In the genomic region with DNA sequence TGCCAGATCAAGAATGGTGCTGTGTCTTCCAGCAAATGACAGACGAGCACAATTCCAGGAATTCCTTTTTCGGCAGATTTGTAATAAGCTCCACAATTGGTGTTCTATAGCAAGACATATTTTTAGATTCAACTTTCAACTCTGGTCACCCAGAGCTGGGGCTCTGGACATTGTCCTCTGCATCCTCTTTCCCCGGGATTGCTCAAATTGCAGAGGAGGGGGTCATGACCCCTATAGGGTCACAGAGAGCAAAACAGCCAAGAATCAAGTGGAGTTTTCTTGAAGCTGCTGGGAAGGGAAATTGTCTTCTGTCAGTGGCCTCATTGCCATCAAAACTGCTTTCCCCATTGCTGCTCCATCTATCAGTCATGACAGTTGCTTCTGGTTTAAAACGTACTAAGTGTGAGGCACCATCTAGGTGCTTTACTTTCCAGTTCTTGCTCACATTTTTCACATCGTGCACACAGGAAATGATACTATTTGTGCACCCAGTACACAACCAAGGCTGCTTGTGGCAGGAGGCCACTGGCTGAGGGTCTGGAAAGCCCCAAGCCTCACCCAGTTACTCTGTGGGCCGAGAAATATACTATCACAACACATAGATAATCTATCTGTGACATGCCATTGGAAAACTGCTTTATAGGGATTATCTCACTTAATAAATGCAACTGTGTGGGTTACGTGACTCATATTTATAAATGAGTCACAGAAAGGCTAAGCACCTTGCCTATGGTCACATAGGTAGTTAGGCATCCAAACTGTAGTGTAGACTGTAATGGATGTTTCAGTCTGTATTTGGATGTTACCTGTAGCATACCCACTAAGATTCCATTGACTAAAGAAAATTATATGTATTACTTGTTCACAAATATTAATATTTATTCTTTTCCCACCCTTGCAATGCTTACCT, we compare ENCODE assay signal across 13 cellular contexts.
DNase-seq lines count a peak whose midpoint lies in the region; ATAC-seq and TF ChIP-seq lines count a peak whose summit lies in the region.
"Had no signal": no experiment of that assay in that cellular context is flagged by ENCODE, and none has a peak within 500 bp of the region (broad histone marks: within the 10 kb centered on the region; RNA-seq: fewer than 3 reads in every experiment).

No MANE protein-coding gene starts in this region.

- H3K4me1 ChIP-seq in tibial artery (no peaks in the 10 kb centered on the region), colonic mucosa (no peaks in the 10 kb centered on the region), psoas muscle (no peaks in the 10 kb centered on the region)
- H3K4me1 ChIP-seq: left ventricle myocardium inferior had no signal

- H3K36me3 ChIP-seq in tibial artery (no peaks in the 10 kb centered on the region), colonic mucosa (no peaks in the 10 kb centered on the region), psoas muscle (ENCODE audit: insufficient read depth in 1 of 2, low read depth in 1 of 2) (no peaks in the 10 kb centered on the region)
- H3K36me3 ChIP-seq: left ventricle myocardium inferior had no signal

- H3K27me3 ChIP-seq in tibial artery, result peaks cover 0 to 9% of the 10 kb centered on the region in 2 donors
- H3K27me3 ChIP-seq in colonic mucosa, result no peaks in the 10 kb centered on the region
- H3K27me3 ChIP-seq in psoas muscle (ENCODE audit: insufficient read depth in 3 of 3, low read length in 2 of 3), result peaks cover 0 to 17% (median 0%) of the 10 kb centered on the region in 3 donors

- TF ChIP-seq CTCF in GM10266 (IDR thresholded peaks at IDR 0.05; ENCODE audit: control insufficient read depth, insufficient read depth, low read depth, missing control alignments) (no peak), tibial artery (IDR thresholded peaks at IDR 0.05) (no peak), colonic mucosa (IDR thresholded peaks at IDR 0.05) (no peak), psoas muscle (IDR thresholded peaks at IDR 0.05) (no peak)

- no peak overlapping the region for H3K9ac ChIP-seq in colonic mucosa (ENCODE audit: low read depth in 2 of 2, low read length in 2 of 2)

- peaks cover 6% of the 10 kb centered on the region for H3K4me1 Mint-ChIP-seq in T-helper 2 cell treated with Interferon-gamma antibody and Interleukin-4, amounts not matched to agents 5 μg/mL and 100 μg/mL, for 36 hours (ENCODE audit: low read depth)
- H3K4me1 Mint-ChIP-seq: activated naive CD8-positive, alpha-beta T cell treated with anti-CD3 and anti-CD28 coated beads, Interleukin-2, amount 10 ng/mL, durations not matched to agents 7 days and 5 days had no signal

- WGBS in psoas muscle, 3 donors, result 32 to 34% (median 33%) methylated on average over 7 of the region's 7 CpGs

- H3K4me3 ChIP-seq in tibial artery (no peak overlapping the region), colonic mucosa (no peak overlapping the region), psoas muscle (no peak overlapping the region)
- H3K4me3 ChIP-seq: K562, left ventricle myocardium inferior had no signal

- peaks cover 2% of the 10 kb centered on the region for H3K36me3 Mint-ChIP-seq in T-helper 2 cell treated with Interferon-gamma antibody and Interleukin-4, amounts not matched to agents 5 μg/mL and 100 μg/mL, for 36 hours (ENCODE audit: low read depth)
- H3K36me3 Mint-ChIP-seq: activated naive CD8-positive, alpha-beta T cell treated with anti-CD3 and anti-CD28 coated beads, Interleukin-2, amount 10 ng/mL, durations not matched to agents 7 days and 5 days; CD4-positive, CD25-positive, alpha-beta regulatory T cell had no signal

- H3K9me3 ChIP-seq in tibial artery (no peaks in the 10 kb centered on the region), colonic mucosa (no peaks in the 10 kb centered on the region), psoas muscle (no peaks in the 10 kb centered on the region)
- H3K9me3 ChIP-seq: left ventricle myocardium inferior had no signal

- peaks cover 8% of the 10 kb centered on the region for H3K9me3 Mint-ChIP-seq in T-helper 2 cell treated with Interferon-gamma antibody and Interleukin-4, amounts not matched to agents 5 μg/mL and 100 μg/mL, for 36 hours
- H3K9me3 Mint-ChIP-seq: activated naive CD8-positive, alpha-beta T cell treated with anti-CD3 and anti-CD28 coated beads, Interleukin-2, amount 10 ng/mL, durations not matched to agents 7 days and 5 days had no signal

- peak; percentile 85 for ATAC-seq in GM18861 (IDR thresholded peaks at IDR 0.05; ENCODE audit: unreplicated experiment)
- peak; percentile 87 for ATAC-seq in HG02885 (IDR thresholded peaks at IDR 0.05; ENCODE audit: poor library complexity, unreplicated experiment)
- ATAC-seq in psoas muscle, result no peak
- ATAC-seq: K562 had no signal

- H3K4me3 Mint-ChIP-seq in T-helper 2 cell treated with Interferon-gamma antibody and Interleukin-4, amounts not matched to agents 5 μg/mL and 100 μg/mL, for 36 hours, result no peak overlapping the region
- H3K4me3 Mint-ChIP-seq: activated naive CD8-positive, alpha-beta T cell treated with anti-CD3 and anti-CD28 coated beads, Interleukin-2, amount 10 ng/mL, durations not matched to agents 7 days and 5 days; CD4-positive, CD25-positive, alpha-beta regulatory T cell had no signal

- H3K27me3 Mint-ChIP-seq in T-helper 2 cell treated with Interferon-gamma antibody and Interleukin-4, amounts not matched to agents 5 μg/mL and 100 μg/mL, for 36 hours (ENCODE audit: low read depth), result no peaks in the 10 kb centered on the region

- H3K27ac Mint-ChIP-seq in T-helper 2 cell treated with Interferon-gamma antibody and Interleukin-4, amounts not matched to agents 5 μg/mL and 100 μg/mL, for 36 hours, result peak overlapping the region; percentile 60
- H3K27ac Mint-ChIP-seq: activated naive CD8-positive, alpha-beta T cell treated with anti-CD3 and anti-CD28 coated beads, Interleukin-2, amount 10 ng/mL, durations not matched to agents 7 days and 5 days; CD4-positive, CD25-positive, alpha-beta regulatory T cell had no signal

- H3K27ac ChIP-seq in tibial artery (no peak overlapping the region), colonic mucosa (no peak overlapping the region), psoas muscle (no peak overlapping the region)
- H3K27ac ChIP-seq: left ventricle myocardium inferior had no signal

- intact Hi-C loops in tibial artery (cut with DNase I; ENCODE audit: low total_unique reads), result no loop called here
- intact Hi-C loops in colonic mucosa (cut with DNase I), result no loop called here
- intact Hi-C loops in psoas muscle (cut with DNase I), result no loop called here

- peak; percentile 12 for DNase-seq in GM10266 (ENCODE audit: extremely low spot score)
- DNase-seq in T-helper 2 cell treated with Interferon-gamma antibody and Interleukin-4, amounts not matched to agents 5 μg/mL and 100 μg/mL, for 36 hours (ENCODE audit: low spot score), result peak; percentile 42
- no peak for DNase-seq in tibial artery
- no peak for DNase-seq in colonic mucosa
- DNase-seq in psoas muscle, result no peak
- DNase-seq in GF-D8 (lab: John Stamatoyannopoulos, UW), result no peak
- DNase-seq: activated naive CD8-positive, alpha-beta T cell treated with anti-CD3 and anti-CD28 coated beads, Interleukin-2, amount 10 ng/mL, durations not matched to agents 7 days and 5 days; glutamatergic neuron; left ventricle myocardium inferior had no signal

Comparison
In these comparisons a context has a peak if more than half of its experiments do, and no peak if none do; other contexts are left out.
1. DNase-seq: peak in GM10266 (single experiment) and T-helper 2 cell treated with Interferon-gamma antibody and Interleukin-4, amounts not matched to agents 5 μg/mL and 100 μg/mL, for 36 hours (single experiment); none in tibial artery (0 of 2), colonic mucosa (single experiment), psoas muscle (0 of 2) and GF-D8 (single experiment).
2. ATAC-seq: peak in GM18861 (single experiment) and HG02885 (single experiment); none in psoas muscle (0 of 4).